Comparison of ENCODE assay signal across 9 cellular contexts in genomic region chr19:48751835-48752510, GRCh38. TPM values are rescaled to one million over a fixed set of nuclear protein-coding genes. Genes with fewer than 3 reads are reported as not detected.
DNase-seq lines count a peak whose midpoint lies in the region; ATAC-seq and TF ChIP-seq lines count a peak whose summit lies in the region.
"Had no signal": no experiment of that assay in that cellular context is flagged by ENCODE, and none has a peak within 500 bp of the region (broad histone marks: within the 10 kb centered on the region; RNA-seq: fewer than 3 reads in every experiment).

No MANE protein-coding gene starts in this region.

- peaks cover 20 to 31% of the 10 kb centered on the region in 2 donors for H3K27me3 Mint-ChIP-seq in T-cell

- no peaks in the 10 kb centered on the region for H3K9me3 Mint-ChIP-seq in T-cell

- peaks cover 8% of the 10 kb centered on the region; the same call in 1 of the 2 replicates for H3K27me3 ChIP-seq in H7 (ENCODE audit: control insufficient read depth, insufficient read depth, low read length)

- H3K36me3 Mint-ChIP-seq in T-cell: no peaks in the 10 kb centered on the region

- H3K4me3 Mint-ChIP-seq in T-cell: peak overlapping the region; percentile 71 to 84 (median 74)

- POLR2A ChIA-PET in T-cell (lab: Charles Lee): interaction anchor here in 1 of 2 donors (0.7 kb wide), 1 partner anchor 242 kb away, joined by 4 read pairs; the partner anchor contains the start of gene RUVBL2

- peak overlapping the region in 1 of 2 donors; percentile 40 for H3K27ac Mint-ChIP-seq in T-cell

- ATAC-seq in T-cell (replicated peaks in 1 of 4) (peak; percentile 43 to 59 (median 45)), HG02763 (IDR thresholded peaks at IDR 0.05; ENCODE audit: unreplicated experiment) (no peak)

- peaks cover 17% of the 10 kb centered on the region for H3K36me3 ChIP-seq in H7 (replicated peaks; ENCODE audit: control insufficient read depth, insufficient read depth, low read length)

- peaks cover 14 to 20% (median 19%) of the 10 kb centered on the region in 3 donors for H3K4me1 Mint-ChIP-seq in T-cell

- CTCF ChIA-PET in T-cell (lab: Charles Lee): interaction anchor here in 1 of 2 donors (0.6 to 0.7 kb wide), 3 partner anchors 13 to 987 kb away, joined by 3 to 6 read pairs (median 4); no protein-coding TSS in a partner anchor

- DNase-seq in H7 (no peak), T-cell (peak in 3 of 34 experiments; percentile 13 to 24 (median 20)), fibroblast of mammary gland (ENCODE audit: low read depth) (no peak), skeletal muscle cell (ENCODE audit: low read depth) (no peak), AG08395 (ENCODE audit: low spot score) (no peak), hippocampal formation (lab: John Stamatoyannopoulos, UW) (no peak), SW 1271 (lab: John Stamatoyannopoulos, UW) (no peak)

- TF ChIP-seq CTCF in fibroblast of mammary gland (conservative IDR thresholded peaks at IDR 0.05; ENCODE audit: control insufficient read depth, insufficient read depth, low read depth, low read length): no peak

- H3K4me3 ChIP-seq in H7 (ENCODE audit: insufficient read depth, low read depth, low read length): peak overlapping the region; percentile 76
- peak overlapping the region; percentile 6 for H3K4me3 ChIP-seq in fibroblast of mammary gland (ENCODE audit: control insufficient read depth, low read depth, low read length)
- H3K4me3 ChIP-seq in skeletal muscle cell (ENCODE audit: low read depth, low read length): peak overlapping the region; percentile 34

RNA-seq across cellular contexts. Expression of gene FUT1, which starts 0.5 kb away (rescaled TPM):
- total RNA-seq in H7 (2014; rRNA removed; shearing (Covaris generic)): 6.1 and 8.2 TPM in 2 replicates
- total RNA-seq in T-cell: under 1 TPM; 0.09 to 0.28 (median 0.15) TPM

RNA-seq across cellular contexts. Expression of gene FGF21, which starts 3.4 kb away (rescaled TPM):
- total RNA-seq in H7 (2014; rRNA removed; shearing (Covaris generic)): 0.35 TPM in 1 of 2 replicates, not detected in the other
- total RNA-seq in T-cell: not detected
- total RNA-seq: myocyte had no signal

RNA-seq across cellular contexts. Expression of gene IZUMO1, which starts 5.3 kb away (rescaled TPM):
- total RNA-seq in H7 (2014; rRNA removed; shearing (Covaris generic)): 0.18 and 0.24 TPM in 2 replicates
- total RNA-seq in T-cell: not detected

RNA-seq across cellular contexts. Expression of gene RASIP1, which starts 11.6 kb away (rescaled TPM):
- 4.5 and 4.6 TPM in 2 replicates for total RNA-seq in H7 (2014; rRNA removed; shearing (Covaris generic))
- total RNA-seq in T-cell: under 1 TPM in 3 of 5 donors, not detected in 2; 0.23 to 0.65 (median 0.32) TPM

RNA-seq across cellular contexts. Expression of gene MAMSTR, which starts 32.4 kb away (rescaled TPM):
- total RNA-seq in H7 (2014; rRNA removed; shearing (Covaris generic)): 1.7 and 2.4 TPM in 2 replicates
- 1 to 10 TPM in 4 of 5 donors, under 1 TPM in 1; 0.56 to 2.4 (median 1.6) TPM for total RNA-seq in T-cell

Comparison
In these comparisons a context has a peak if more than half of its experiments do, and no peak if none do; other contexts are left out.
1. H3K4me3 ChIP-seq: peak in every context shown above with its lines; median percentile 76 in H7; 34 in skeletal muscle cell; 6 in fibroblast of mammary gland.